ENCODE assay signal across 9 cellular contexts in the genomic region with DNA sequence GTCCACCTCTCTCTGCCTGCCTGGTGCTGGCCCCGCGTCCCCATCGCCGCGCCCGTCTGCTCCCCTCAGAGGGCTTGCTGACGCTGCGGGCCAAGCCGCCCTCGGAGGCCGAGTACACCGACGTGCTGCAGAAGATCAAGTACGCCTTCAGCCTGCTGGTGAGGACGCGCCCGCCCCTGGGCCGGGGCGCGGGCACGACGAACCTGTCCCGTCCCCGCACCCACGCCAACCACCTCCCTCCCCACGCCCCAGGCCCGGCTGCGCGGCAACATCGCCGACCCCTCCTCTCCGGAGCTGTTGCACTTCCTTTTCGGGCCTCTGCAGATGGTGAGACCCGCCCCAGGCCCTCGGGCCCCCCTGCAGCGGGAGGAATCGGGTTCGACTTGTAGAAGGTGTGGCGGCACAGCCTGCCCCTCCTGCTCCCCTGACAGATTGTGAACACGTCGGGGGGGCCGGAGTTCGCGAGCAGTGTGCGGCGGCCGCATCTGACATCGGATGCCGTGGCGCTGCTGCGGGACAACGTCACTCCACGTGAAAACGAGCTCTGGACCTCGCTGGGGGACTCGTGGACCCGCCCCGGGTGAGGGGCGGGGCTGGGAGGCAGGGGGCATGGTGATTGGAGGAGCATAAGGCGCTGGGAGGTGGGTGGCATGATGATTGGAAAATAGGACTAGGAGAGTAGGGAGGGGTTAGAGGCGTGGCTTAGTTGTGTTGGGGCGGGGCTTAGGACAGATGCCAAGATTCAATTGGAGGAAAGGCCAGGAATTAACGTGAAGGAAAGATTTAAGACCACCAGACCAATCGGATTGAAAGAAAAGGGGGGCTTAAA. TPM values are rescaled to one million over a fixed set of nuclear protein-coding genes. Genes with fewer than 3 reads are reported as not detected.
DNase-seq lines count a peak whose midpoint lies in the region; ATAC-seq, FAIRE-seq and TF ChIP-seq lines count a peak whose summit lies in the region.
"Had no signal": no experiment of that assay in that cellular context is flagged by ENCODE, and none has a peak within 500 bp of the region (broad histone marks: within the 10 kb centered on the region; RNA-seq: fewer than 3 reads in every experiment).

No MANE protein-coding gene starts in this region.

- DNase-seq in NCI-H146 (lab: John Stamatoyannopoulos, UW), result peak; percentile 55
- DNase-seq in NCI-H146 treated with DMSO at 0.1 percent for 48 hours (lab: John Stamatoyannopoulos, UW; ENCODE audit: unreplicated experiment), result no peak
- peak; percentile 89 for DNase-seq in UCSD-AML1 (lab: John Stamatoyannopoulos, UW; ENCODE audit: unreplicated experiment)
- peak in 1 of 2 experiments; percentile 74 for DNase-seq in H1 (ENCODE audit: low read depth in 1 of 2, low spot score in 2 of 2)
- DNase-seq in osteocyte (ENCODE audit: extremely low spot score, unreplicated experiment), result no peak

- no peak overlapping the region for H3K23ac ChIP-seq in H1 (ENCODE audit: insufficient read length)

- no peak overlapping the region for H2BK5ac ChIP-seq in H1 (ENCODE audit: low read depth, low read length)

- H3K27me3 ChIP-seq in H1 (replicated peaks in 1 of 4; ENCODE audit: control insufficient read depth in 3 of 4, extremely low read depth in 1 of 4, insufficient read depth in 3 of 4, low read length in 3 of 4), result peaks cover 0 to 13% (median 9%) of the 10 kb centered on the region in 4 experiments; a peak in 5 of 7 replicates

- peak overlapping the region in 3 of 4 experiments; percentile 41 to 63 (median 58); a peak in 5 of 7 replicates for H3K9ac ChIP-seq in H1 (replicated peaks in 1 of 4; ENCODE audit: extremely low read depth in 1 of 4, low read depth in 3 of 4, low read length in 3 of 4)

- no peak overlapping the region for H4K5ac ChIP-seq in H1 (ENCODE audit: insufficient read length, low read depth, low read length)

- ATAC-seq in HG02852 (IDR thresholded peaks at IDR 0.05; ENCODE audit: unreplicated experiment), result no peak
- ATAC-seq in GM18519 (IDR thresholded peaks at IDR 0.05; ENCODE audit: low FRiP score, unreplicated experiment), result no peak
- no peak for ATAC-seq in HG02763 (IDR thresholded peaks at IDR 0.05; ENCODE audit: unreplicated experiment)

- TF ChIP-seq CTCF in H1 (IDR thresholded peaks at IDR 0.05; ENCODE audit: control extremely low read depth in 1 of 3, insufficient read depth in 1 of 3, low read depth in 1 of 3, low read length in 3 of 3) (no peak), osteocyte (IDR thresholded peaks at IDR 0.05) (no peak)

- no peak for TF ChIP-seq RAD21 in H1 (IDR thresholded peaks at IDR 0.05 in 1 of 2, conservative IDR thresholded peaks at IDR 0.05 in 1 of 2; ENCODE audit: low read depth in 2 of 2, low read length in 2 of 2)

- peak overlapping the region; percentile 48 to 77 (median 59) for H3K4me3 ChIP-seq in H1 (ENCODE audit: extremely low read depth in 1 of 4, insufficient read depth in 2 of 4, low read depth in 3 of 4, low read length in 4 of 4)

- H3K9me3 ChIP-seq in H1 (ENCODE audit: insufficient read depth in 2 of 2, low read depth in 1 of 2, low read length in 1 of 2), result no peaks in the 10 kb centered on the region

- no peaks in the 10 kb centered on the region for H3K9me3 Mint-ChIP-seq in osteocyte (ENCODE audit: unreplicated experiment)

- no peak overlapping the region for H3K27ac ChIP-seq in H1 (ENCODE audit: low read depth, low read length)

- no peak overlapping the region; the same call in 1 of the 2 replicates for H2AK5ac ChIP-seq in H1 (ENCODE audit: low read depth, low read length)

- H3K4ac ChIP-seq in H1 (replicated peaks; ENCODE audit: insufficient read length, low read depth, low read length), result no peak overlapping the region

- H4K8ac ChIP-seq in H1 (ENCODE audit: extremely low read depth, insufficient read depth, low read length), result peak overlapping the region; percentile 90; the same call in 1 of the 2 replicates

- peak; percentile 95 for FAIRE-seq in H1 (lab: Jason Lieb, UNC)

- no peak overlapping the region for H2AFZ ChIP-seq in H1 (ENCODE audit: low read length)

- H3K79me2 ChIP-seq in H1 (ENCODE audit: control insufficient read depth in 1 of 2, insufficient read depth in 2 of 2, low read length in 2 of 2), result no peaks in the 10 kb centered on the region

- H3K18ac ChIP-seq in H1 (ENCODE audit: extremely low read depth, low read length), result peak overlapping the region; percentile 71

- peaks cover 0 to 16% (median 11%) of the 10 kb centered on the region in 4 experiments; a peak in 5 of 7 replicates for H3K4me1 ChIP-seq in H1 (replicated peaks in 1 of 4; ENCODE audit: control insufficient read depth in 3 of 4, insufficient read depth in 4 of 4, low read length in 3 of 4)

- peaks cover 24% of the 10 kb centered on the region for H3K23me2 ChIP-seq in H1 (ENCODE audit: low read depth, low read length)

- no peaks in the 10 kb centered on the region for H3K79me1 ChIP-seq in H1 (ENCODE audit: low read depth, low read length)

- peak overlapping the region; percentile 67 for H3K4me3 Mint-ChIP-seq in osteocyte (ENCODE audit: unreplicated experiment)

- no peak overlapping the region for H3K14ac ChIP-seq in H1 (ENCODE audit: insufficient read length)

- H3K36me3 Mint-ChIP-seq in osteocyte (ENCODE audit: unreplicated experiment), result no peaks in the 10 kb centered on the region

- no peaks in the 10 kb centered on the region for H3K36me3 ChIP-seq in H1 (ENCODE audit: control insufficient read depth in 2 of 4, insufficient read depth in 4 of 4, low read length in 3 of 4)

- CTCF ChIA-PET in H1 (lab: Charles Lee; ENCODE audit: partially characterized antibody), result interaction anchor here (0.9 to 1.1 kb wide), 2 partner anchors 65 to 76 kb away, joined by 3 read pairs; a partner anchor contains a TSS

- TF ChIP-seq EP300 in H1 (IDR thresholded peaks at IDR 0.05; ENCODE audit: borderline replicate concordance in 1 of 2, low read depth in 2 of 2, low read length in 2 of 2), result no peak

- peaks cover 25% of the 10 kb centered on the region for H3K4me1 Mint-ChIP-seq in osteocyte (ENCODE audit: unreplicated experiment)

- TF ChIP-seq POLR2A in H1 (IDR thresholded peaks at IDR 0.05; ENCODE audit: control extremely low read depth in 1 of 2, low read depth in 2 of 2, low read length in 2 of 2), result no peak

- peaks cover 5 to 14% of the 10 kb centered on the region in 2 experiments for H4K20me1 ChIP-seq in H1 (replicated peaks in 1 of 2; ENCODE audit: control insufficient read depth in 1 of 2, insufficient read depth in 2 of 2, low read length in 2 of 2)

- H2BK12ac ChIP-seq in H1 (ENCODE audit: low read depth, low read length), result no peak overlapping the region

- H2BK15ac ChIP-seq in H1 (ENCODE audit: low read length), result no peak overlapping the region

- no peak overlapping the region for H3K56ac ChIP-seq in H1 (replicated peaks; ENCODE audit: insufficient read length, low read depth, low read length)

- H3K27ac Mint-ChIP-seq in osteocyte (ENCODE audit: unreplicated experiment), result no peak overlapping the region

- H2BK20ac ChIP-seq in H1 (ENCODE audit: low read length), result no peak overlapping the region

- WGBS in H1 (ENCODE audit: extremely low coverage in 1 of 2, insufficient coverage in 1 of 2, insufficient read length in 1 of 2, insufficient replicate concordance in 2 of 2, low coverage in 1 of 2, low lambda C conversion rate in 2 of 2, missing lambda C conversion rate in 1 of 2), 2 experiments, result 17% methylated on average over 34 of the region's 64 CpGs; no CpG with 5 or more reads in 1 of the 2 experiments

- H4K91ac ChIP-seq in H1 (replicated peaks; ENCODE audit: insufficient read length, low read length), result no peak overlapping the region

- H2BK120ac ChIP-seq in H1 (replicated peaks; ENCODE audit: low read depth, low read length), result no peak overlapping the region

- H3K27me3 Mint-ChIP-seq in osteocyte (ENCODE audit: unreplicated experiment), result peaks cover 58% of the 10 kb centered on the region

- POLR2A ChIA-PET in H1 (lab: Charles Lee; ENCODE audit: partially characterized antibody), result interaction anchor here (0.9 to 5.1 kb wide), 11 partner anchors 8 to 620 kb away, joined by 3 to 33 read pairs (median 7); a partner anchor contains a TSS

- peak overlapping the region; percentile 74 to 93 for H3K4me2 ChIP-seq in H1 (ENCODE audit: insufficient read depth in 1 of 2, low read depth in 2 of 2, low read length in 2 of 2)

RNA-seq across cellular contexts. Expression of a gene that starts 6.6 kb away (rescaled TPM):
- total RNA-seq in H1 (2021; fragmentation: NEBNext Ultra II Directional; extraction: Animal tissue kit (Norgen Biotek cat#: 25700)), result 30.2 and 37.0 TPM in 2 replicates
- 19.8 and 33.6 TPM in 2 replicates for polyA plus RNA-seq in H1 (2011; rRNA removed)
- 40.0 TPM for polyA plus RNA-seq in H1 (2011; cell fraction: cytosol; rRNA removed)
- 100 TPM for polyA plus RNA-seq in H1 (2011; cell fraction: nucleus; rRNA removed)
- polyA plus RNA-seq in H1 (2012, experiment 1 of 2), result 33.6 to 63.1 TPM (median 56.4 TPM) in 4 replicates
- 37.3 TPM for polyA plus RNA-seq in H1 (2012, experiment 2 of 2)
- 21.4 TPM for polyA plus RNA-seq in H1 (2013, experiment 1 of 2)
- 19.2 TPM for polyA plus RNA-seq in H1 (2013, experiment 2 of 2)
- polyA minus RNA-seq in H1 (2011; rRNA and poly(A)+ RNA removed), result 21.6 and 24.3 TPM in 2 replicates
- polyA minus RNA-seq in H1 (2011; cell fraction: cytosol; rRNA and poly(A)+ RNA removed), result 31.6 TPM
- 27.3 TPM for polyA minus RNA-seq in H1 (2011; cell fraction: nucleus; rRNA and poly(A)+ RNA removed)
- total RNA-seq in osteocyte, result 4.5 and 7.0 TPM in 2 replicates

RNA-seq across cellular contexts. Expression of a gene that starts 19.3 kb away (rescaled TPM):
- total RNA-seq in H1 (2021; fragmentation: NEBNext Ultra II Directional; extraction: Animal tissue kit (Norgen Biotek cat#: 25700)), result 29.4 and 31.5 TPM in 2 replicates
- polyA plus RNA-seq in H1 (2011; rRNA removed), result 15.9 and 20.5 TPM in 2 replicates
- 17.2 TPM for polyA plus RNA-seq in H1 (2011; cell fraction: cytosol; rRNA removed)
- 41.2 TPM for polyA plus RNA-seq in H1 (2011; cell fraction: nucleus; rRNA removed)
- polyA plus RNA-seq in H1 (2012, experiment 1 of 2), result 20.1 to 26.0 TPM (median 24.4 TPM) in 4 replicates
- polyA plus RNA-seq in H1 (2012, experiment 2 of 2), result 16.8 TPM
- 15.7 TPM for polyA plus RNA-seq in H1 (2013, experiment 1 of 2)
- polyA plus RNA-seq in H1 (2013, experiment 2 of 2), result 14.9 TPM
- polyA minus RNA-seq in H1 (2011; rRNA and poly(A)+ RNA removed), result 22.0 and 25.7 TPM in 2 replicates
- 18.3 TPM for polyA minus RNA-seq in H1 (2011; cell fraction: cytosol; rRNA and poly(A)+ RNA removed)
- polyA minus RNA-seq in H1 (2011; cell fraction: nucleus; rRNA and poly(A)+ RNA removed), result 27.8 TPM
- 13.0 and 15.1 TPM in 2 replicates for total RNA-seq in osteocyte

RNA-seq across cellular contexts. Expression of a gene that starts 35.2 kb away (rescaled TPM):
- 71.5 and 88.8 TPM in 2 replicates for total RNA-seq in H1 (2021; fragmentation: NEBNext Ultra II Directional; extraction: Animal tissue kit (Norgen Biotek cat#: 25700))
- polyA plus RNA-seq in H1 (2011; rRNA removed), result 31.7 and 49.5 TPM in 2 replicates
- 56.3 TPM for polyA plus RNA-seq in H1 (2011; cell fraction: cytosol; rRNA removed)
- polyA plus RNA-seq in H1 (2011; cell fraction: nucleus; rRNA removed), result 230 TPM
- polyA plus RNA-seq in H1 (2012, experiment 1 of 2), result 62.6 to 73.1 TPM (median 72.1 TPM) in 4 replicates
- 47.9 TPM for polyA plus RNA-seq in H1 (2012, experiment 2 of 2)
- 59.9 TPM for polyA plus RNA-seq in H1 (2013, experiment 1 of 2)
- 53.5 TPM for polyA plus RNA-seq in H1 (2013, experiment 2 of 2)
- polyA minus RNA-seq in H1 (2011; rRNA and poly(A)+ RNA removed), result 12.3 and 14.2 TPM in 2 replicates
- 25.6 TPM for polyA minus RNA-seq in H1 (2011; cell fraction: cytosol; rRNA and poly(A)+ RNA removed)
- 48.5 TPM for polyA minus RNA-seq in H1 (2011; cell fraction: nucleus; rRNA and poly(A)+ RNA removed)
- total RNA-seq in osteocyte, result 123 and 135 TPM in 2 replicates

RNA-seq across cellular contexts. Expression of a gene that starts 44.2 kb away (rescaled TPM):
- total RNA-seq in H1 (2021; fragmentation: NEBNext Ultra II Directional; extraction: Animal tissue kit (Norgen Biotek cat#: 25700)), result 0.26 TPM in 1 of 2 replicates, not detected in the other
- polyA plus RNA-seq in H1 (2011; rRNA removed), result 0.18 and 0.42 TPM in 2 replicates
- 0.31 TPM for polyA plus RNA-seq in H1 (2011; cell fraction: cytosol; rRNA removed)
- 0.98 TPM for polyA plus RNA-seq in H1 (2011; cell fraction: nucleus; rRNA removed)
- 0.50 to 1.2 TPM (median 0.53 TPM) in 4 replicates for polyA plus RNA-seq in H1 (2012, experiment 1 of 2)
- polyA plus RNA-seq in H1 (2012, experiment 2 of 2), result not detected
- 0.18 TPM for polyA plus RNA-seq in H1 (2013, experiment 1 of 2)
- polyA plus RNA-seq in H1 (2013, experiment 2 of 2), result 0.11 TPM
- polyA minus RNA-seq in H1 (2011; rRNA and poly(A)+ RNA removed), result 0.22 and 0.66 TPM in 2 replicates
- not detected for polyA minus RNA-seq in H1 (2011; cell fraction: cytosol; rRNA and poly(A)+ RNA removed)
- 0.40 TPM for polyA minus RNA-seq in H1 (2011; cell fraction: nucleus; rRNA and poly(A)+ RNA removed)
- 0.32 TPM in 1 of 2 replicates, not detected in the other for total RNA-seq in osteocyte
- polyA plus RNA-seq: AG04450 had no signal

Comparison
In these comparisons a context has a peak if more than half of its experiments do, and no peak if none do; other contexts are left out.
1. DNase-seq: peak in NCI-H146 (single experiment) and UCSD-AML1 (single experiment); none in NCI-H146 treated with DMSO at 0.1 percent for 48 hours (single experiment) and osteocyte (single experiment).